Comparison of ENCODE assay signal across 8 cellular contexts in the genomic region with DNA sequence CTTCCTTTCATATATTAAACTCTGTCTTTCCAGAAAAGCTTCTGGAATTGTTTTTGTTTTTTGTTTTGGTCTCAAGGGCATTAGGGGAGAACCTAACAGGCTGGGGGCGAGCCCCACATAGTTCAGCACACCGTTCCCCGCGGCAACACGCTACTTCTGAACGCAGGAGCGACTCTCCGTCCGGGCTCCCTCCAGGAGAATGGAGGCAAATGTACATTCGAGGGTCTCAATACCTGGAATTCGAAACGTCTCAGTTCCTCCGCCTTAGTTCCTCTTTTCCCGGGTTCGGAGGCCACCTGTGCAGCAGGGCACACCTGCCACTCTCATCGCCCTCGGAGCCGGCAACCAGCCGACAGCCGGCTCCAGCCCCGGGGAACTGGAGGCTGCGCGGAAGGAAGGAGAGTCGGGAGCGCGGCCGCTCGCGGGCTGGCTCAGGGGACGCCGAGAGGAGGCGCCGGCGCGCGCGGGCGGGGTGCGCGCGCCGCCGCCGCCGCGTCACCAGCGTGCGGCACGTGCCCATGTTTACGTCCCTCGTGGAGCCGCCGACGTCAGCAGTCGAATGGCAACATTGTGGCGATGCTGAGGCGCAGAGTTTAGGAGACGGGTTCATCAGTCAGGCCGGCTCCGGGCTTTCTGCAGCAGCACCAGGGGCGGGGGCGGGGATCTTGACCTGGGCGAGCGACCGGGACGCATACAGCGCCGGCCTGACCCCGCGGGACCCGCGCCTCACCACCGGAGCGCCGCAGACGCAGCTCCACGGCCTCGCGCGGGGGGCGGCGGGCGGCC.
DNase-seq lines count a peak whose midpoint lies in the region; ATAC-seq lines count a peak whose summit lies in the region.

TSS of gene JMY (plus strand) at position 554 of the 786 bp plus-strand sequence. CDS start 520 bp downstream, outside the sequence.

- no peaks in the 10 kb centered on the region for H3K27me3 Mint-ChIP-seq in memory B cell

- peaks cover 15 to 35% (median 19%) of the 10 kb centered on the region in 10 experiments for H3K4me1 ChIP-seq in BLaER1 treated with 17β-estradiol and CSF1 and Interleukin-3, amounts not matched to agents 10 nM and 100 nM

- H3K9me3 ChIP-seq in BLaER1 treated with 17β-estradiol and CSF1 and Interleukin-3, amounts not matched to agents 10 nM and 100 nM (replicated peaks in 1 of 11) = peaks cover 0 to 7% (median 0%) of the 10 kb centered on the region in 11 experiments; a peak in 2 of 22 replicates

- H3K9ac ChIP-seq in BLaER1 treated with 17β-estradiol and CSF1 and Interleukin-3, amounts not matched to agents 10 nM and 100 nM = peak within 1 kb of the TSS; percentile 82 to 92 (median 87)

- DNase-seq in NCI-H774 (lab: John Stamatoyannopoulos, UW) = peak; percentile 86
- DNase-seq in activated CD8-positive, alpha-beta memory T cell treated with anti-CD3 and anti-CD28 coated beads for 1 hour (ENCODE audit: extremely low read depth in 1 of 2, low read depth in 1 of 2) = peak; percentile 65 to 74
- peak; percentile 78 for DNase-seq in effector CD8-positive, alpha-beta T cell (lab: John Stamatoyannopoulos, UW)
- peak; percentile 73 to 74 for DNase-seq in memory B cell (ENCODE audit: low spot score in 2 of 2)
- DNase-seq in stimulated activated CD8-positive, alpha-beta memory T cell treated with anti-CD3 and anti-CD28 coated beads, Interleukin-12 subunit alpha, Interleukin-12 subunit beta, amount 100 ng/mL, for 1 hour (ENCODE audit: low read depth) = peak; percentile 71

- H3K4me2 ChIP-seq in BLaER1 treated with 17β-estradiol and CSF1 and Interleukin-3, amounts not matched to agents 10 nM and 100 nM = peak within 1 kb of the TSS; percentile 86 to 100 (median 96)

- H4K20me1 ChIP-seq in BLaER1 treated with 17β-estradiol and CSF1 and Interleukin-3, amounts not matched to agents 10 nM and 100 nM = peaks cover 7 to 36% (median 24%) of the 10 kb centered on the region in 11 experiments; a peak in 13 of 22 replicates

- H3K36me3 ChIP-seq in BLaER1 treated with 17β-estradiol and CSF1 and Interleukin-3, amounts not matched to agents 10 nM and 100 nM = peaks cover 0 to 7% (median 0%) of the 10 kb centered on the region in 11 experiments; a peak in 1 of 22 replicates

- H3K27ac ChIP-seq in BLaER1 treated with 17β-estradiol and CSF1 and Interleukin-3, amounts not matched to agents 10 nM and 100 nM = peak within 1 kb of the TSS; percentile 69 to 90 (median 82)

- peaks cover 2% of the 10 kb centered on the region for H3K36me3 Mint-ChIP-seq in memory B cell

- H3K4me3 ChIP-seq in BLaER1 treated with 17β-estradiol and CSF1 and Interleukin-3, amounts not matched to agents 10 nM and 100 nM = peak within 1 kb of the TSS; percentile 73 to 93 (median 91)

- peak within 1 kb of the TSS; percentile 98 for H3K27ac Mint-ChIP-seq in memory B cell

- peaks cover 12% of the 10 kb centered on the region for H3K4me1 Mint-ChIP-seq in memory B cell

- peaks cover 16 to 34% (median 28%) of the 10 kb centered on the region in 11 experiments; a peak in 21 of 22 replicates for H3K27me3 ChIP-seq in BLaER1 treated with 17β-estradiol and CSF1 and Interleukin-3, amounts not matched to agents 10 nM and 100 nM

- ATAC-seq in GM19324 (IDR thresholded peaks at IDR 0.05; ENCODE audit: low FRiP score, unreplicated experiment) (peak; percentile 82), HG03457 (IDR thresholded peaks at IDR 0.05; ENCODE audit: unreplicated experiment) (peak; percentile 64), memory B cell (ENCODE audit: low read depth) (peak; percentile 71)

- H3K9me3 Mint-ChIP-seq in memory B cell = no peaks in the 10 kb centered on the region

- peak within 1 kb of the TSS; percentile 95 for H3K4me3 Mint-ChIP-seq in memory B cell

Comparison
In these comparisons a context has a peak if more than half of its experiments do, and no peak if none do; other contexts are left out.
1. Peak in every context shown above with its lines: DNase-seq, ATAC-seq, H3K4me3 ChIP-seq and H3K27ac ChIP-seq.